ENCODE assay signal across 8 cellular contexts in the genomic region with DNA sequence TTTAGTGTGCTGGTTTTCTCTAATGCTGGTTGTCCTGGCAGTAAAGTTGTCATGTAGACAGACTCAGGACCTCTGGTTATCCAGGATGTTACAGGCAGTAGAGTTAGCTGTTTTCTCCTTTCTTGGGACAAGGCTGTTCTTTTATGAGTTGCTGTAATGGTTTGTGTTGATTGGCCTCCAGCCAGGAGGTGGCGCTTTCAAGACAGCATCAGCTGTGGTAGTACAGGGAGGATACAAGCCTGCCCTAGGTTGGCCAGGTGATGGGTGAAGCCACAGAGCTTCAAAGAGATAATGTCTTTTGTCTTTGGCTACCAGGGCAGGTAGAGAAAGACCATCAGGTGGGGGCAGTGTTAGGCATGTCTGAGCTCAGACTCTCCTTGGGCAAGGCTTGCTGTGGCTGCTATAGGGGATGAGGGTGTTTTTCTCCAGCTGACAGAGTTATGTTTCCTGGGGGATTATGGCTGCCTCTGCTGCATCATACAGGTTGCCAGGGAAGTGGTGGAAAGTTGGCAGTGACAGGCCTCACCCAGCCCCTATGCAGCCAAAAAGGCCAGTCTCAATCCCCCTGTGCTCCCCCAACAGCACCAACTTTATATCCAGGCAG.
DNase-seq lines count a peak whose midpoint lies in the region; ATAC-seq and TF ChIP-seq lines count a peak whose summit lies in the region.

No MANE protein-coding gene starts in this region.

- no peaks in the 10 kb centered on the region for H3K9me3 ChIP-seq in neutrophil

- H3K27me3 ChIP-seq in neutrophil = no peaks in the 10 kb centered on the region

- ATAC-seq in HG02571 (IDR thresholded peaks at IDR 0.05; ENCODE audit: unreplicated experiment) (no peak), GM21390 (IDR thresholded peaks at IDR 0.05; ENCODE audit: unreplicated experiment) (no peak), GM21447 (IDR thresholded peaks at IDR 0.05; ENCODE audit: unreplicated experiment) (no peak)

- H3K27ac ChIP-seq in neutrophil = no peak overlapping the region

- peak; percentile 37 for DNase-seq in SIG-M5 treated with dmso at 0.1 percent for 504 hours (lab: John Stamatoyannopoulos, UW; ENCODE audit: unreplicated experiment)
- no peak for DNase-seq in SIG-M5 (lab: John Stamatoyannopoulos, UW)
- DNase-seq in SK-MEL-5 (ENCODE audit: low read depth, low spot score) = peak; percentile 72
- peak; percentile 37 for DNase-seq in astrocyte of the spinal cord (ENCODE audit: low read depth, low spot score)

- H3K36me3 ChIP-seq in neutrophil = no peaks in the 10 kb centered on the region

- H3K4me3 ChIP-seq in astrocyte of the spinal cord (ENCODE audit: low read depth, low read length) = no peak overlapping the region
- H3K4me3 ChIP-seq in neutrophil (ENCODE audit: low read depth in 1 of 2, low read length in 1 of 2) = no peak overlapping the region

- peaks cover 0 to 7% of the 10 kb centered on the region in 2 experiments for H3K4me1 ChIP-seq in neutrophil (ENCODE audit: control insufficient read depth in 1 of 2, insufficient read depth in 1 of 2, low read depth in 1 of 2, low read length in 1 of 2)

- in situ Hi-C loops in SK-MEL-5 (cut with HindIII; ENCODE audit: low pct_unique_long_range_greater_than_20kb, low sequenced_read_pairs) = no loop called here
- in situ Hi-C loops in astrocyte of the spinal cord (cut with HindIII; ENCODE audit: low sequenced_read_pairs) = no loop called here

- TF ChIP-seq CTCF in astrocyte of the spinal cord (IDR thresholded peaks at IDR 0.05; ENCODE audit: low read depth, low read length) (no peak), neutrophil (IDR thresholded peaks at IDR 0.05) (peak; percentile 74)
